In genomic region chr15:90868261-90868689, GRCh38 we compare ENCODE assay signal across 1 cellular context.
TF ChIP-seq lines count a peak whose summit lies in the region.

TSS of gene FURIN (plus strand) at chr15:90868588. CDS start at chr15:90875741, 7,153 bp downstream.

TF ChIP-seq in H1, 55 proteins besides CTCF, POLR2A, EP300 and RAD21 (continued from another document):
- TF ChIP-seq CREB1 (IDR thresholded peaks at IDR 0.05), result no peak
- TF ChIP-seq SP2 (IDR thresholded peaks at IDR 0.05; ENCODE audit: low read length), result no peak
- no peak for TF ChIP-seq TBP (IDR thresholded peaks at IDR 0.05; ENCODE audit: low read depth, low read length)
- TF ChIP-seq SIN3A (conservative IDR thresholded peaks at IDR 0.05 in 1 of 2, IDR thresholded peaks at IDR 0.05 in 1 of 2; ENCODE audit: low read depth in 1 of 2, low read length in 2 of 2), result no peak
- no peak for TF ChIP-seq CBX5 (IDR thresholded peaks at IDR 0.05; ENCODE audit: low read depth, low read length)
- no peak for TF ChIP-seq RNF2 (IDR thresholded peaks at IDR 0.05; ENCODE audit: borderline replicate concordance, low read depth, low read length, missing control alignments, poor library complexity, severe bottlenecking)
- no peak for TF ChIP-seq CEBPB (IDR thresholded peaks at IDR 0.05; ENCODE audit: low read depth, low read length)
- TF ChIP-seq PHF8 (conservative IDR thresholded peaks at IDR 0.05; ENCODE audit: low read depth, low read length), result no peak
- TF ChIP-seq GTF2F1 (IDR thresholded peaks at IDR 0.05; ENCODE audit: borderline replicate concordance, low read depth, low read length), result no peak
- TF ChIP-seq SP4 (IDR thresholded peaks at IDR 0.05; ENCODE audit: low read length), result no peak
- no peak for TF ChIP-seq SUZ12 (IDR thresholded peaks at IDR 0.05; ENCODE audit: low read length)
- TF ChIP-seq SIRT6 (IDR thresholded peaks at IDR 0.05; ENCODE audit: low read length), result no peak
TF ChIP-seq in H1: peak in this region for 0.
